ENCODE assay signal across 8 cellular contexts in genomic region chr17:72120878-72121163, GRCh38. TPM values are rescaled to one million over a fixed set of nuclear protein-coding genes. Genes with fewer than 3 reads are reported as not detected.
A peak's percentile ranks its signal among the peaks of the same experiment; 100 is the strongest.
DNase-seq lines count a peak whose midpoint lies in the region; ATAC-seq and TF ChIP-seq lines count a peak whose summit lies in the region.

TSS of gene SOX9 (plus strand) at chr17:72121020. CDS start at chr17:72121392, 372 bp downstream.

- H3K4me3 ChIP-seq in liver (ENCODE audit: low read depth in 1 of 3, low read length in 3 of 3) = peak within 1 kb of the TSS in 2 of 3 donors; percentile 46 to 57
- H3K4me3 ChIP-seq in tibial nerve = peak within 1 kb of the TSS; percentile 32 to 68 (median 55)

- peak in 1 of 2 donors; percentile 65 for TF ChIP-seq EP300 in tibial nerve (IDR thresholded peaks at IDR 0.05)

- ATAC-seq in GM19452 (IDR thresholded peaks at IDR 0.05; ENCODE audit: unreplicated experiment) (peak; percentile 71), HG03457 (IDR thresholded peaks at IDR 0.05; ENCODE audit: unreplicated experiment) (peak; percentile 90)

- H3K36me3 ChIP-seq in liver (ENCODE audit: control insufficient read depth in 4 of 4, insufficient read depth in 3 of 4, low read depth in 1 of 4, low read length in 3 of 4) (no peaks in the 10 kb centered on the region), tibial nerve (no peaks in the 10 kb centered on the region)

- DNase-seq in DMS79 treated with DMSO at 0.1 percent for 48 hours (lab: John Stamatoyannopoulos, UW) (peak; percentile 79), NCI-H748 treated with DMSO at 0.1 percent for 48 hours (lab: John Stamatoyannopoulos, UW) (peak; percentile 97), tibial nerve (ENCODE audit: low spot score in 2 of 2) (peak; percentile 79 to 83)
- no peak for DNase-seq in activated CD8-positive, alpha-beta memory T cell treated with anti-CD3 and anti-CD28 coated beads for 24 hours

- peaks cover 83% of the 10 kb centered on the region for H3K27me3 Mint-ChIP-seq in dendritic cell treated with granulocyte-macrophage colony-stimulating factor and Interleukin-4, amounts not matched to agents 40 ng/mL and 50 ng/mL, for 4 days

- H3K27me3 ChIP-seq in liver (ENCODE audit: control insufficient read depth in 4 of 4, insufficient read depth in 4 of 4, low read length in 3 of 4) (peaks cover 0 to 23% (median 10%) of the 10 kb centered on the region in 4 donors), tibial nerve (peaks cover 0 to 93% of the 10 kb centered on the region in 2 donors)

- H3K9me3 ChIP-seq in liver (ENCODE audit: control insufficient read depth in 4 of 4, low read length in 3 of 4) (no peaks in the 10 kb centered on the region), tibial nerve (no peaks in the 10 kb centered on the region)

- peak in 1 of 2 donors; percentile 63 for TF ChIP-seq POLR2A in tibial nerve (IDR thresholded peaks at IDR 0.05)

- intact Hi-C loops in dendritic cell treated with granulocyte-macrophage colony-stimulating factor and Interleukin-4, amounts not matched to agents 40 ng/mL and 50 ng/mL, for 4 days (cut with micrococcal nuclease) = no loop called here

- no peaks in the 10 kb centered on the region for H3K9me3 Mint-ChIP-seq in dendritic cell treated with granulocyte-macrophage colony-stimulating factor and Interleukin-4, amounts not matched to agents 40 ng/mL and 50 ng/mL, for 4 days

- no peaks in the 10 kb centered on the region for H3K36me3 Mint-ChIP-seq in dendritic cell treated with granulocyte-macrophage colony-stimulating factor and Interleukin-4, amounts not matched to agents 40 ng/mL and 50 ng/mL, for 4 days (ENCODE audit: low read depth)

- no peak within 1 kb of the TSS for H3K27ac Mint-ChIP-seq in dendritic cell treated with granulocyte-macrophage colony-stimulating factor and Interleukin-4, amounts not matched to agents 40 ng/mL and 50 ng/mL, for 4 days

- H3K27ac ChIP-seq in liver (ENCODE audit: low read depth in 1 of 2, low read length in 2 of 2) (peak within 1 kb of the TSS; percentile 46 to 62), tibial nerve (peak within 1 kb of the TSS in 3 of 4 donors; percentile 55 to 77 (median 76))

- TF ChIP-seq CTCF in liver (IDR thresholded peaks at IDR 0.05; ENCODE audit: low read depth, low read length, missing input control) = no peak
- TF ChIP-seq CTCF in tibial nerve (IDR thresholded peaks at IDR 0.05) = no peak

- H3K4me1 Mint-ChIP-seq in dendritic cell treated with granulocyte-macrophage colony-stimulating factor and Interleukin-4, amounts not matched to agents 40 ng/mL and 50 ng/mL, for 4 days (ENCODE audit: low read depth) = peaks cover 11% of the 10 kb centered on the region

- no peak within 1 kb of the TSS for H3K9ac ChIP-seq in liver (ENCODE audit: low read depth in 1 of 2, low read length in 2 of 2)

- H3K4me3 Mint-ChIP-seq in dendritic cell treated with granulocyte-macrophage colony-stimulating factor and Interleukin-4, amounts not matched to agents 40 ng/mL and 50 ng/mL, for 4 days = peak within 1 kb of the TSS; percentile 30

- WGBS in liver = 3% methylated on average over 11 of the region's 11 CpGs
- WGBS in tibial nerve, 2 donors = 0 to 2% methylated on average over 11 of the region's 11 CpGs

- TF ChIP-seq RAD21 in liver (IDR thresholded peaks at IDR 0.05) = no peak

- H3K4me1 ChIP-seq in liver (ENCODE audit: control insufficient read depth in 4 of 4, insufficient read depth in 4 of 4, low read length in 3 of 4) = peaks cover 15 to 55% (median 34%) of the 10 kb centered on the region in 4 donors
- peaks cover 0 to 75% (median 30%) of the 10 kb centered on the region in 4 donors for H3K4me1 ChIP-seq in tibial nerve

TF ChIP-seq in liver, 16 proteins besides CTCF, POLR2A, EP300 and RAD21:
- TF ChIP-seq HNF4G (IDR thresholded peaks at IDR 0.05) (no peak), SP1 (IDR thresholded peaks at IDR 0.05) (no peak), FOXA1 (IDR thresholded peaks at IDR 0.05) (no peak), TAF1 (conservative IDR thresholded peaks at IDR 0.05) (no peak), RXRA (IDR thresholded peaks at IDR 0.05) (no peak), YY1 (IDR thresholded peaks at IDR 0.05) (no peak), NR2F2 (IDR thresholded peaks at IDR 0.05) (no peak), REST (IDR thresholded peaks at IDR 0.05) (no peak), HNF4A (conservative IDR thresholded peaks at IDR 0.05) (no peak), EGR1 (IDR thresholded peaks at IDR 0.05; ENCODE audit: low read depth in 2 of 2) (no peak), ZBTB33 (IDR thresholded peaks at IDR 0.05) (no peak), JUND (IDR thresholded peaks at IDR 0.05) (no peak), MAX (IDR thresholded peaks at IDR 0.05) (no peak), ATF3 (IDR thresholded peaks at IDR 0.05) (no peak), GABPA (IDR thresholded peaks at IDR 0.05 in 1 of 2, conservative IDR thresholded peaks at IDR 0.05 in 1 of 2) (no peak), FOXA2 (IDR thresholded peaks at IDR 0.05) (no peak)

RNA-seq across cellular contexts. Expression of gene SOX9, which starts in this region (rescaled TPM):
- total RNA-seq in liver (1 to 10 TPM in 1 of 2 donors, under 1 TPM in 1; 0.84 to 1.7 TPM), tibial nerve (10 to 100 TPM in 3 of 4 donors, 1 to 10 TPM in 1; 6.6 to 22.9 (median 18.2) TPM)
- polyA plus RNA-seq in liver = 1 to 10 TPM in 1 of 2 donors, under 1 TPM in 1; 0.42 to 1.1 TPM
